19 cellular contexts compared by ENCODE assay signal in the genomic region with DNA sequence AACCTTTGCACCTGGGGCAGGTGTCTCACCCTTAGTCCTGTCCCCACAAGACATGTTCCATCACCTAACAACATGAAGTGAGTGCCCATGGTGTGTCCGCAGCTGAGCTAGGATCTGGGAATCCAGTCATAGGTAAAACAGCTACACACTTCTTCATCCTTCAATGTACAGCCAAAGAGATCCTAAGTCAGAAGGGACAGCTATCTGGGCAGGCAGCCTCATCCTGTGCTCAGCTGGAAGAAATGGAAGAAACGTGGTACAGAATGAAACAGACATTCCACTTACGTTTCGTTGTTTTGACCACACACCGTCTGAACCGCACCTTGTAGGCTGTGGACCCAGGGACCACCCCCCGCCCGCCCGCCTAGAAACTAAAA. TPM values are rescaled to one million over a fixed set of nuclear protein-coding genes. Genes with fewer than 3 reads are reported as not detected.
DNase-seq lines count a peak whose midpoint lies in the region; ATAC-seq and TF ChIP-seq lines count a peak whose summit lies in the region.
"Had no signal": no experiment of that assay in that cellular context is flagged by ENCODE, and none has a peak within 500 bp of the region (broad histone marks: within the 10 kb centered on the region; RNA-seq: fewer than 3 reads in every experiment).

No MANE protein-coding gene starts in this region.

- peak overlapping the region; percentile 2 for H2AK5ac ChIP-seq in trophoblast cell (ENCODE audit: low read length)

- no peak overlapping the region for H2AFZ ChIP-seq in trophoblast cell (ENCODE audit: insufficient read depth, low read length, poor library complexity)

- no peaks in the 10 kb centered on the region for H3K4me1 Mint-ChIP-seq in glutamatergic neuron (ENCODE audit: low read depth, unreplicated experiment)
- H3K4me1 Mint-ChIP-seq: memory B cell had no signal

- no peak overlapping the region for H4K8ac ChIP-seq in trophoblast cell (ENCODE audit: low read depth, low read length)

- no CpG with 5 or more reads among the region's 9 CpGs for WGBS in trophoblast cell (ENCODE audit: extremely low coverage, insufficient coverage, insufficient read length)

- H3K4me2 ChIP-seq in trophoblast cell (ENCODE audit: low read length), result peak overlapping the region; percentile 51

- H3K27ac Mint-ChIP-seq in glutamatergic neuron (ENCODE audit: unreplicated experiment), result no peak overlapping the region
- H3K27ac Mint-ChIP-seq: activated CD4-positive, alpha-beta memory T cell treated with anti-CD3 and anti-CD28 coated beads, Interleukin-2, amount 10 ng/mL, durations not matched to agents 7 days and 5 days; memory B cell had no signal

- in situ Hi-C loops in Panc1 (cut with HindIII; ENCODE audit: low pct_unique_long_range_greater_than_20kb, low sequenced_read_pairs), result no loop called here

- H3K14ac ChIP-seq in trophoblast cell (ENCODE audit: low read length), result peak overlapping the region; percentile 8

- H3K36me3 ChIP-seq in Panc1 (ENCODE audit: control insufficient read depth, insufficient read depth, low read length) (no peaks in the 10 kb centered on the region), trophoblast cell (ENCODE audit: control insufficient read depth in 1 of 2, insufficient read depth in 2 of 2, low read length in 2 of 2) (no peaks in the 10 kb centered on the region)
- H3K36me3 ChIP-seq: right atrium auricular region had no signal

- BruUV-seq in Panc1 (replicated peaks; lab: Mats Ljungman, UMichigan), result no TSS peak

- peak overlapping the region; percentile 16 for H2BK12ac ChIP-seq in trophoblast cell (ENCODE audit: low read length)

- peaks cover 1% of the 10 kb centered on the region for H3K27me3 Mint-ChIP-seq in glutamatergic neuron (ENCODE audit: unreplicated experiment)
- H3K27me3 Mint-ChIP-seq: central memory CD8-positive, alpha-beta T cell had no signal

- H3K4me3 ChIP-seq in Panc1 (ENCODE audit: low read depth in 2 of 2, low read length in 2 of 2) (peak overlapping the region in 1 of 2 experiments; percentile 6; a peak in 1 of 4 replicates), trophoblast cell (ENCODE audit: low read depth, low read length) (no peak overlapping the region)
- H3K4me3 ChIP-seq: right atrium auricular region had no signal

- peak overlapping the region; percentile 1 for H3K4ac ChIP-seq in trophoblast cell (ENCODE audit: low read depth, low read length)

- no peaks in the 10 kb centered on the region for H3K36me3 Mint-ChIP-seq in glutamatergic neuron (ENCODE audit: unreplicated experiment)
- H3K36me3 Mint-ChIP-seq: memory B cell had no signal

- peaks cover 33% of the 10 kb centered on the region for H3K79me1 ChIP-seq in trophoblast cell (ENCODE audit: low read length)

- no peak overlapping the region for H3K23ac ChIP-seq in trophoblast cell (ENCODE audit: low read length)

- H2BK5ac ChIP-seq in trophoblast cell (ENCODE audit: low read depth, low read length, poor library complexity), result peak overlapping the region; percentile 7

- H3K27me3 ChIP-seq in Panc1 (ENCODE audit: control insufficient read depth, insufficient read depth, low read length), result no peaks in the 10 kb centered on the region
- no peaks in the 10 kb centered on the region for H3K27me3 ChIP-seq in trophoblast cell (ENCODE audit: insufficient read depth, low read length)
- H3K27me3 ChIP-seq: right atrium auricular region had no signal

- H3K18ac ChIP-seq in trophoblast cell (ENCODE audit: low read length), result no peak overlapping the region

- ATAC-seq in Panc1 (peak; percentile 36), GM18519 (IDR thresholded peaks at IDR 0.05; ENCODE audit: low FRiP score, unreplicated experiment) (no peak)

- no peak for TF ChIP-seq CTCF in Panc1 (IDR thresholded peaks at IDR 0.05)
- no peak for TF ChIP-seq CTCF in glutamatergic neuron (IDR thresholded peaks at IDR 0.05; ENCODE audit: partially characterized antibody, unreplicated experiment)

- CTCF ChIA-PET in Panc1 (lab: Charles Lee), result no interaction called here

- POLR2A ChIA-PET in Panc1 (lab: Charles Lee), result no interaction called here

- H3K4me1 ChIP-seq in Panc1 (ENCODE audit: control insufficient read depth, insufficient read depth, low read length), result peaks cover 45% of the 10 kb centered on the region
- H3K4me1 ChIP-seq in trophoblast cell (ENCODE audit: control insufficient read depth in 1 of 2, insufficient read depth in 2 of 2, low read length in 2 of 2), result peaks cover 33 to 34% of the 10 kb centered on the region in 2 experiments
- H3K4me1 ChIP-seq: right atrium auricular region had no signal

- H4K91ac ChIP-seq in trophoblast cell (ENCODE audit: low read depth, low read length), result peak overlapping the region; percentile 58

- DNase-seq in D341Med (ENCODE audit: low spot score) (peak; percentile 23), Panc1 (ENCODE audit: low read depth, low spot score) (no peak), glutamatergic neuron (no peak), trophoblast cell (peak in 1 of 2 donors; percentile 37), NCI-H187 treated with DMSO at 0.1 percent for 48 hours (lab: John Stamatoyannopoulos, UW) (no peak), cortex of kidney (lab: John Stamatoyannopoulos, UW) (no peak)
- DNase-seq in central memory CD4-positive, alpha-beta T cell, result no peak
- DNase-seq: activated CD4-positive, alpha-beta memory T cell treated with anti-CD3 and anti-CD28 coated beads, Interleukin-2, amount 10 ng/mL, durations not matched to agents 7 days and 5 days; foreskin melanocyte; GF-D8; NCI-H2107; NCI-H748 treated with DMSO at 0.1 percent for 48 hours; stimulated activated CD4-positive, alpha-beta T cell treated with anti-CD3 and anti-CD28 coated beads, Interleukin-1b, Interleukin-23, amount 100 ng/mL, for 48 hours; substantia nigra had no signal

- H3K79me2 ChIP-seq in trophoblast cell (ENCODE audit: control insufficient read depth, insufficient read depth, low read length, poor library complexity), result no peaks in the 10 kb centered on the region

- no peaks in the 10 kb centered on the region for H3K9me3 Mint-ChIP-seq in glutamatergic neuron (ENCODE audit: unreplicated experiment)
- H3K9me3 Mint-ChIP-seq: central memory CD8-positive, alpha-beta T cell had no signal

- H2BK120ac ChIP-seq in trophoblast cell (ENCODE audit: insufficient read depth, low read length, poor library complexity), result peak overlapping the region; percentile 12

- H3K27ac ChIP-seq in Panc1 (ENCODE audit: low read length), result peak overlapping the region; percentile 91
- peak overlapping the region; percentile 96 for H3K27ac ChIP-seq in trophoblast cell (ENCODE audit: low read depth, low read length)
- H3K27ac ChIP-seq: right atrium auricular region had no signal

- H3K9ac ChIP-seq in trophoblast cell (ENCODE audit: low read length), result peak overlapping the region; percentile 10

- H3K9me3 ChIP-seq in Panc1 (ENCODE audit: control insufficient read depth, insufficient read depth, low read depth, low read length) (no peaks in the 10 kb centered on the region), trophoblast cell (ENCODE audit: insufficient read depth, low read depth, low read length) (no peaks in the 10 kb centered on the region)
- H3K9me3 ChIP-seq: right atrium auricular region had no signal

- peak overlapping the region; percentile 20 for H3K4me3 Mint-ChIP-seq in glutamatergic neuron (ENCODE audit: unreplicated experiment)
- H3K4me3 Mint-ChIP-seq: activated CD4-positive, alpha-beta memory T cell treated with anti-CD3 and anti-CD28 coated beads, Interleukin-2, amount 10 ng/mL, durations not matched to agents 7 days and 5 days; central memory CD8-positive, alpha-beta T cell; memory B cell; neural crest cell had no signal

- H4K12ac ChIP-seq in trophoblast cell (ENCODE audit: low read depth, low read length), result no peak overlapping the region

- intact Hi-C loops in Panc1 (cut with micrococcal nuclease; ENCODE audit: unreplicated experiment), result no loop called here

RNA-seq across cellular contexts. Expression of gene PDGFB, which starts 30.8 kb away (rescaled TPM):
- total RNA-seq in Panc1 (2021; ENCODE audit: unreplicated experiment) (78.0 TPM), glutamatergic neuron (ENCODE audit: unreplicated experiment) (0.44 TPM)
- polyA plus RNA-seq in Panc1 (2012; ENCODE audit: insufficient read length), result 109 TPM
- polyA plus RNA-seq in trophoblast cell (2013), result 16.2 and 16.3 TPM in 2 replicates

Comparison
In these comparisons a context has a peak if more than half of its experiments do, and no peak if none do; other contexts are left out.
1. RNA of gene PDGFB, which starts 30.8 kb away (total RNA-seq): 78.0 TPM in Panc1 (single experiment); 0.44 TPM in glutamatergic neuron (single experiment); every median in the first group is over 10 times any median in the second.